In genomic region chr2:235754381-235755207, GRCh38 we compare ENCODE assay signal across 1 cellular context.
TF ChIP-seq lines count a peak whose summit lies in the region.

No MANE protein-coding gene starts in this region.

TF ChIP-seq in GM23338, 12 proteins besides CTCF, POLR2A, EP300 and RAD21 (continued from another document):
- TF ChIP-seq ZNF462 (CRISPR knock-in tag; IDR thresholded peaks at IDR 0.05): no peak
- TF ChIP-seq POLR2AphosphoS5 (IDR thresholded peaks at IDR 0.05; ENCODE audit: low read depth): no peak
- TF ChIP-seq CREB1 (CRISPR knock-in tag; IDR thresholded peaks at IDR 0.05; ENCODE audit: low read depth): no peak
